In the genomic region with DNA sequence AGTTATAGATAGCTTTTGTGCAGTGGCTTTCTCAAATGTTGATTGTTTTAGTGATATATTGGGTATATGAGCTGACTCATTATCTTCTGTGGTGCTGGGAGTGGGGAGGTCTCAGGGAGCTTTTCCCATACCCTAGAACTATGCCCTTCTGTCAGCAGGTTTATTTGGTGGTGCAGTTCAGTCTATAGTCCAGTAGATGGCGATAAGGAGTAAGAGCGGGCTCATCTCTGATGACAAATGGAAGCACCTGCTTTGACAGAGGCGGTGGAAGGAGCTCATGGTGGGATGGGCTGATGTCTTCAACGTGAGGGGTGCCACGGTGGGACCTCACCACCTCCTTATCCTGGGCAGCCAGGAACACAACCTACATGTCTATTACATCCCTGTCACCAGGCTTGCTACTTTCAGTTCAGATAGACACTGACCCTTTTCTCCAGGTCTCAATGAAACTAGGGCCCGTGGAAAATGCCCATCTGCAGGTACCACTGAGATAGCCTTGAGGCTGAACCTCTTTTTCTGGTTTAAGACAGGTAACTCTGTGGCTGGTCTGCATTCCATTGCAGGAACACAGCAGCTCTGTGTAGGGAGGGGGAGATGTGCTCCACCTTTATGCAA, we compare ENCODE assay signal across 8 cellular contexts. TPM values are rescaled to one million over a fixed set of nuclear protein-coding genes. Genes with fewer than 3 reads are reported as not detected.
DNase-seq lines count a peak whose midpoint lies in the region; ATAC-seq and TF ChIP-seq lines count a peak whose summit lies in the region.

No MANE protein-coding gene starts in this region.

- ATAC-seq in GM21619 (IDR thresholded peaks at IDR 0.05; ENCODE audit: unreplicated experiment) (peak; percentile 94), RWPE2 (ENCODE audit: low read depth) (peak; percentile 61; the same call in 2 of the 3 replicates), right lobe of liver (peak; percentile 88 to 91 (median 89))

- H3K27ac ChIP-seq in RWPE2 (ENCODE audit: poor library complexity, severe bottlenecking) (no peak overlapping the region), breast epithelium (no peak overlapping the region), right lobe of liver (no peak overlapping the region), thyroid gland (no peak overlapping the region)

- 20% methylated on average over 5 of the region's 6 CpGs for WGBS in right lobe of liver (ENCODE audit: insufficient coverage, low coverage, low lambda C conversion rate, missing lambda C conversion rate)
- 13 to 20% methylated on average over 6 of the region's 6 CpGs for WGBS in thyroid gland, 2 donors

- TF ChIP-seq CTCF in RWPE2 (IDR thresholded peaks at IDR 0.05; ENCODE audit: poor library complexity, severe bottlenecking) (peak; percentile 92), breast epithelium (IDR thresholded peaks at IDR 0.05) (peak in 2 of 3 donors; percentile 50 to 55), right lobe of liver (IDR thresholded peaks at IDR 0.05) (peak; percentile 50 to 93 (median 86)), thyroid gland (IDR thresholded peaks at IDR 0.05) (peak; percentile 38 to 93 (median 58))

- no peak overlapping the region for H3K4me3 ChIP-seq in RWPE2 (ENCODE audit: severe bottlenecking)
- no peak overlapping the region for H3K4me3 ChIP-seq in breast epithelium
- no peak overlapping the region for H3K4me3 ChIP-seq in right lobe of liver
- H3K4me3 ChIP-seq in thyroid gland (replicated peaks in 1 of 3): no peak overlapping the region

- peaks cover 2% of the 10 kb centered on the region for H3K27me3 ChIP-seq in RWPE2 (ENCODE audit: insufficient read depth, poor library complexity, severe bottlenecking)
- no peaks in the 10 kb centered on the region for H3K27me3 ChIP-seq in breast epithelium
- no peaks in the 10 kb centered on the region for H3K27me3 ChIP-seq in right lobe of liver
- no peaks in the 10 kb centered on the region for H3K27me3 ChIP-seq in thyroid gland

- H3K9me3 ChIP-seq in RWPE2 (ENCODE audit: severe bottlenecking) (no peaks in the 10 kb centered on the region), breast epithelium (no peaks in the 10 kb centered on the region), right lobe of liver (no peaks in the 10 kb centered on the region), thyroid gland (no peaks in the 10 kb centered on the region)

- intact Hi-C loops in breast epithelium (cut with DNase I; ENCODE audit: low total_unique reads) (no loop called here), right lobe of liver (cut with DNase I) (no loop called here), thyroid gland (cut with DNase I) (no loop called here)

- DNase-seq in NCI-H2171 treated with DMSO at 0.1 percent for 48 hours (lab: John Stamatoyannopoulos, UW) (peak; percentile 24), NCI-H2171 (lab: John Stamatoyannopoulos, UW) (no peak), KG1 (lab: John Stamatoyannopoulos, UW) (peak; percentile 6), RWPE2 (ENCODE audit: low spot score) (no peak), breast epithelium (ENCODE audit: low spot score in 2 of 2) (no peak), right lobe of liver (no peak), thyroid gland (no peak)

- TF ChIP-seq POLR2A in breast epithelium (IDR thresholded peaks at IDR 0.05) (no peak), right lobe of liver (IDR thresholded peaks at IDR 0.05) (no peak), thyroid gland (IDR thresholded peaks at IDR 0.05) (no peak)

- no peaks in the 10 kb centered on the region for H3K4me1 ChIP-seq in RWPE2 (ENCODE audit: insufficient read depth, poor library complexity, severe bottlenecking)
- no peaks in the 10 kb centered on the region for H3K4me1 ChIP-seq in breast epithelium
- H3K4me1 ChIP-seq in right lobe of liver: no peaks in the 10 kb centered on the region
- H3K4me1 ChIP-seq in thyroid gland: no peaks in the 10 kb centered on the region

- H3K36me3 ChIP-seq in RWPE2 (ENCODE audit: low read depth) (no peaks in the 10 kb centered on the region), breast epithelium (no peaks in the 10 kb centered on the region), right lobe of liver (no peaks in the 10 kb centered on the region), thyroid gland (no peaks in the 10 kb centered on the region)

RNA-seq across cellular contexts. Expression of gene OR6A2, which starts 13.0 kb away (rescaled TPM):
- total RNA-seq in breast epithelium: 1 to 10 TPM in 1 of 3 donors, under 1 TPM in 2; 0.16 to 1.2 (median 0.33) TPM
- under 1 TPM in 2 of 6 experiments, not detected in 4; 0.04 to 0.49 TPM for total RNA-seq in right lobe of liver
- under 1 TPM; 0.27 to 0.92 (median 0.67) TPM for total RNA-seq in thyroid gland

RNA-seq across cellular contexts. Expression of gene OR2AG1, which starts 29.7 kb away (rescaled TPM):
- not detected for total RNA-seq in breast epithelium
- not detected for total RNA-seq in right lobe of liver
- total RNA-seq in thyroid gland: not detected

RNA-seq across cellular contexts. Expression of gene OR10A5, which starts 33.0 kb away (rescaled TPM):
- not detected for total RNA-seq in breast epithelium
- total RNA-seq in right lobe of liver: not detected
- total RNA-seq in thyroid gland: not detected

RNA-seq across cellular contexts. Expression of gene OR2AG2, which starts 40.7 kb away (rescaled TPM):
- total RNA-seq in breast epithelium (1 to 10 TPM in 1 of 3 donors, under 1 TPM in 1, not detected in 1; 0.44 to 3.6 TPM), right lobe of liver (under 1 TPM in 1 of 6 experiments, not detected in 5; 0.07 TPM), thyroid gland (under 1 TPM; 0.11 to 0.92 (median 0.34) TPM)

RNA-seq across cellular contexts. Expression of gene OR10A2, which starts 50.4 kb away (rescaled TPM):
- total RNA-seq in breast epithelium: not detected
- not detected for total RNA-seq in right lobe of liver
- total RNA-seq in thyroid gland: not detected

Comparison
In these comparisons a context has a peak if more than half of its experiments do, and no peak if none do; other contexts are left out.
1. DNase-seq: peak in NCI-H2171 treated with DMSO at 0.1 percent for 48 hours (single experiment) and KG1 (single experiment); none in NCI-H2171 (single experiment), RWPE2 (single experiment), breast epithelium (0 of 2), right lobe of liver (0 of 3) and thyroid gland (0 of 2).
2. Peak in every context shown above with its lines, with median percentiles within 50 percentile points of each other: ATAC-seq and CTCF ChIP-seq.